Comparison of ENCODE assay signal across 9 cellular contexts in the genomic region with DNA sequence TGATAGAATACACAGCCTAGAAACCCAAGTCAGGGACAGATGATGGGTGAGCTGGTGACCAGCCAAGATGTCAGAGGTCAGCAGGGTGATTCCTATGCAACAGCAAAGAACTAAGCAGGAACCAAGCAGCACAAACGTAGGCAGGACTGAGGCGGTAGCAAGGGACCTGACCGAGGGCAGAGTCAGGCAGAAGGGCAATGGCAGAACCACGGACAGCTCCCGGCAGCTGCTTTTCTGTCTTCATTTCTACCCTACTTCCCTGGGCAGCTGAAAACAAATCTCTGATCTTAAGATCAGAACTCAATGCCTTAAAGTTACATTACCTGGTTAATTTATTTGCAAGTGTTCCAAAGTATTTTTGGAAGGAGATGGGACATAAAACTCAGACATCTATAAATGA.
DNase-seq lines count a peak whose midpoint lies in the region; ATAC-seq and TF ChIP-seq lines count a peak whose summit lies in the region.
"Had no signal": no experiment of that assay in that cellular context is flagged by ENCODE, and none has a peak within 500 bp of the region (broad histone marks: within the 10 kb centered on the region; RNA-seq: fewer than 3 reads in every experiment).

No MANE protein-coding gene starts in this region.

- H3K27ac ChIP-seq in OCI-LY7 (ENCODE audit: low read depth, low read length, poor library complexity, severe bottlenecking) (no peak overlapping the region), osteoblast (ENCODE audit: low read depth, low read length) (no peak overlapping the region)

- H3K79me2 ChIP-seq in OCI-LY7 (ENCODE audit: insufficient read depth, low read depth, low read length) (no peaks in the 10 kb centered on the region), osteoblast (ENCODE audit: insufficient read depth, low read length) (no peaks in the 10 kb centered on the region)

- ATAC-seq in HG03196 (IDR thresholded peaks at IDR 0.05; ENCODE audit: unreplicated experiment) = no peak

- POLR2A ChIA-PET in OCI-LY7 (lab: Charles Lee) = interaction anchor here (0.6 to 1.0 kb wide), 3 partner anchors 9 to 750 kb away, joined by 3 read pairs; no protein-coding TSS in a partner anchor

- H3K4me3 ChIP-seq in OCI-LY7 (ENCODE audit: low read depth, low read length, poor library complexity, severe bottlenecking) (no peak overlapping the region), osteoblast (ENCODE audit: insufficient read depth, low read length) (no peak overlapping the region)

- DNase-seq in NOMO-1 treated with DMSO at 0.1 percent for 48 hours (lab: John Stamatoyannopoulos, UW; ENCODE audit: unreplicated experiment) (peak; percentile 7), NOMO-1 treated with dmso at 0.1 percent for 144 hours (lab: John Stamatoyannopoulos, UW; ENCODE audit: unreplicated experiment) (no peak), OCI-LY7 (ENCODE audit: low spot score) (peak; percentile 8), ecto neural progenitor cell (ENCODE audit: low spot score) (peak; percentile 70), osteoblast (ENCODE audit: insufficient read length, low spot score, missing footprints) (peak; percentile 58), DMS53 (lab: John Stamatoyannopoulos, UW) (no peak), NCI-H524 treated with DMSO at 0.1 percent for 48 hours (lab: John Stamatoyannopoulos, UW) (no peak)
- DNase-seq: 8988T had no signal

- H4K20me1 ChIP-seq in OCI-LY7 (ENCODE audit: insufficient read depth, low read length) (no peaks in the 10 kb centered on the region), osteoblast (ENCODE audit: insufficient read depth, low read length) (no peaks in the 10 kb centered on the region)

- no peaks in the 10 kb centered on the region for H3K27me3 ChIP-seq in osteoblast (ENCODE audit: insufficient read depth, low read length)

- no peaks in the 10 kb centered on the region for H3K36me3 ChIP-seq in OCI-LY7 (ENCODE audit: insufficient read depth, low read length)
- no peaks in the 10 kb centered on the region for H3K36me3 ChIP-seq in osteoblast (ENCODE audit: insufficient read depth, low read length)

- no peak overlapping the region for H2AFZ ChIP-seq in OCI-LY7 (ENCODE audit: low read length)
- H2AFZ ChIP-seq in osteoblast (ENCODE audit: low read length) = no peak overlapping the region

- CTCF ChIA-PET in OCI-LY7 (lab: Charles Lee; ENCODE audit: unreplicated experiment) = no interaction called here

- no TSS peak for BruUV-seq in OCI-LY7 (replicated peaks; lab: Mats Ljungman, UMichigan)

- H3K4me2 ChIP-seq in OCI-LY7 (ENCODE audit: low read length) = no peak overlapping the region
- no peak overlapping the region for H3K4me2 ChIP-seq in osteoblast (ENCODE audit: insufficient read depth, low read length)

- intact Hi-C loops in OCI-LY7 (cut with micrococcal nuclease; ENCODE audit: unreplicated experiment) = no loop called here

- H3K9me3 ChIP-seq in OCI-LY7 (ENCODE audit: low read length) = no peaks in the 10 kb centered on the region
- no peaks in the 10 kb centered on the region for H3K9me3 ChIP-seq in osteoblast (ENCODE audit: low read depth, low read length)

- no peaks in the 10 kb centered on the region for H3K9me2 ChIP-seq in OCI-LY7 (ENCODE audit: insufficient read depth, low read length)

- H3K4me1 ChIP-seq in OCI-LY7 (ENCODE audit: insufficient read depth, low read length, poor library complexity, severe bottlenecking) = no peaks in the 10 kb centered on the region
- no peaks in the 10 kb centered on the region for H3K4me1 ChIP-seq in osteoblast (ENCODE audit: insufficient read depth, low read length)

- TF ChIP-seq CTCF in OCI-LY7 (conservative IDR thresholded peaks at IDR 0.05; ENCODE audit: low read length) (no peak), osteoblast (IDR thresholded peaks at IDR 0.05; ENCODE audit: extremely low read depth, low read depth, low read length) (no peak)

Comparison
In these comparisons a context has a peak if more than half of its experiments do, and no peak if none do; other contexts are left out.
1. DNase-seq: peak in NOMO-1 treated with DMSO at 0.1 percent for 48 hours (single experiment), OCI-LY7 (single experiment), ecto neural progenitor cell (single experiment) and osteoblast (single experiment); none in NOMO-1 treated with dmso at 0.1 percent for 144 hours (single experiment), DMS53 (single experiment) and NCI-H524 treated with DMSO at 0.1 percent for 48 hours (single experiment).